In genomic region chr1:154276797-154277196, GRCh38 we compare ENCODE assay signal across 11 cellular contexts. TPM values are rescaled to one million over a fixed set of nuclear protein-coding genes. Genes with fewer than 3 reads are reported as not detected.
A peak's percentile ranks its signal among the peaks of the same experiment; 100 is the strongest.
DNase-seq lines count a peak whose midpoint lies in the region; ATAC-seq and TF ChIP-seq lines count a peak whose summit lies in the region.
"Had no signal": no experiment of that assay in that cellular context is flagged by ENCODE, and none has a peak within 500 bp of the region (broad histone marks: within the 10 kb centered on the region; RNA-seq: fewer than 3 reads in every experiment).

No MANE protein-coding gene starts in this region.

- peaks cover 0 to 1% (median 0%) of the 10 kb centered on the region in 8 donors for H3K9me3 Mint-ChIP-seq in CD4-positive, alpha-beta memory T cell

- peaks cover 21% of the 10 kb centered on the region for H3K4me1 ChIP-seq in CD4-positive, alpha-beta memory T cell (ENCODE audit: insufficient read depth, low read length)

- peaks cover 16 to 30% (median 24%) of the 10 kb centered on the region in 4 donors for H3K4me1 Mint-ChIP-seq in CD4-positive, alpha-beta memory T cell

- DNase-seq in CD4-positive, alpha-beta memory T cell, result peak in 4 of 5 donors; percentile 29 to 39 (median 33)
- DNase-seq in GM20000 (ENCODE audit: low spot score), result no peak
- DNase-seq in WERI-Rb-1, result peak; percentile 68
- DNase-seq in foreskin fibroblast, result no peak
- DNase-seq in AG20443 (ENCODE audit: low spot score), result no peak
- DNase-seq in substantia nigra (lab: John Stamatoyannopoulos, UW), result no peak
- DNase-seq: NCI-H146, T1000, upper lobe of left lung had no signal

- no peak overlapping the region for H3K4me3 Mint-ChIP-seq in CD4-positive, alpha-beta memory T cell

- intact Hi-C loops in CD4-positive, alpha-beta memory T cell (cut with micrococcal nuclease), result no loop called here

- peak; percentile 13 for TF ChIP-seq CTCF in GM20000 (IDR thresholded peaks at IDR 0.05; ENCODE audit: extremely low read depth, missing control alignments)
- peak; percentile 77 for TF ChIP-seq CTCF in WERI-Rb-1 (IDR thresholded peaks at IDR 0.05; ENCODE audit: low read depth, low read length)
- TF ChIP-seq CTCF in foreskin fibroblast (IDR thresholded peaks at IDR 0.05; ENCODE audit: low read depth, low read length), result peak; percentile 7

- peaks cover 20 to 34% of the 10 kb centered on the region in 2 donors for H3K36me3 Mint-ChIP-seq in CD4-positive, alpha-beta memory T cell

- POLR2A ChIA-PET in CD4-positive, alpha-beta memory T cell (lab: Charles Lee; ENCODE audit: partially characterized antibody), result interaction anchor here (0.6 to 1.1 kb wide), 3 partner anchors 68 to 160 kb away, joined by 3 read pairs; no protein-coding TSS in a partner anchor

- no peak overlapping the region for H3K27ac ChIP-seq in CD4-positive, alpha-beta memory T cell (ENCODE audit: low read depth, low read length)
- H3K27ac ChIP-seq in WERI-Rb-1 (no peak overlapping the region), substantia nigra (ENCODE audit: low read depth, low read length, poor library complexity, severe bottlenecking) (no peak overlapping the region)
- H3K27ac ChIP-seq: upper lobe of left lung had no signal

- H3K27me3 Mint-ChIP-seq in CD4-positive, alpha-beta memory T cell, result no peaks in the 10 kb centered on the region

- ATAC-seq in HG03108 (IDR thresholded peaks at IDR 0.05; ENCODE audit: unreplicated experiment), result no peak
- no peak for ATAC-seq in HG03097 (IDR thresholded peaks at IDR 0.05; ENCODE audit: low FRiP score, unreplicated experiment)

- no peak overlapping the region for H3K4me3 ChIP-seq in CD4-positive, alpha-beta memory T cell (ENCODE audit: low read length in 2 of 2)
- H3K4me3 ChIP-seq in WERI-Rb-1 (ENCODE audit: low read depth, low read length) (no peak overlapping the region), foreskin fibroblast (ENCODE audit: low read depth in 1 of 2, low read length in 2 of 2) (no peak overlapping the region)
- H3K4me3 ChIP-seq: upper lobe of left lung had no signal

- CTCF ChIA-PET in CD4-positive, alpha-beta memory T cell (lab: Charles Lee; ENCODE audit: partially characterized antibody), result interaction anchor here (0.9 to 3.2 kb wide), 12 partner anchors 48 to 279 kb away, joined by 3 to 46 read pairs (median 3); partner anchors contain the start of gene ATP8B2

- H3K9me3 ChIP-seq in CD4-positive, alpha-beta memory T cell (ENCODE audit: control insufficient read depth in 1 of 2, low read length in 2 of 2), result no peaks in the 10 kb centered on the region
- H3K9me3 ChIP-seq in WERI-Rb-1 (ENCODE audit: severe bottlenecking), result no peaks in the 10 kb centered on the region
- H3K9me3 ChIP-seq: upper lobe of left lung had no signal

- no peaks in the 10 kb centered on the region for H3K27me3 ChIP-seq in CD4-positive, alpha-beta memory T cell (ENCODE audit: insufficient read depth, low read length)
- no peaks in the 10 kb centered on the region for H3K27me3 ChIP-seq in WERI-Rb-1 (ENCODE audit: insufficient read depth, low read depth, severe bottlenecking)
- H3K27me3 ChIP-seq: upper lobe of left lung had no signal

- no peak overlapping the region for H3K27ac Mint-ChIP-seq in CD4-positive, alpha-beta memory T cell

- peaks cover 15% of the 10 kb centered on the region for H3K36me3 ChIP-seq in CD4-positive, alpha-beta memory T cell (ENCODE audit: insufficient read depth, low read length)
- peaks cover 37% of the 10 kb centered on the region for H3K36me3 ChIP-seq in WERI-Rb-1

RNA-seq across cellular contexts. Expression of gene HAX1, which starts 4.4 kb away (rescaled TPM):
- 100 to 1,000 TPM; 110 to 121 TPM for total RNA-seq in CD4-positive, alpha-beta memory T cell
- 100 to 1,000 TPM; 167 to 259 TPM for polyA plus RNA-seq in CD4-positive, alpha-beta memory T cell

RNA-seq across cellular contexts. Expression of gene AQP10, which starts 44.1 kb away (rescaled TPM):
- not detected for total RNA-seq in CD4-positive, alpha-beta memory T cell
- not detected for polyA plus RNA-seq in CD4-positive, alpha-beta memory T cell

RNA-seq across cellular contexts. Expression of gene ATP8B2, which starts 48.5 kb away (rescaled TPM):
- total RNA-seq in CD4-positive, alpha-beta memory T cell, result 100 to 1,000 TPM; 186 TPM
- 10 to 100 TPM; 53.5 to 95.4 TPM for polyA plus RNA-seq in CD4-positive, alpha-beta memory T cell

RNA-seq across cellular contexts. Expression of gene UBAP2L, which starts 56.0 kb away (rescaled TPM):
- 100 to 1,000 TPM; 180 to 189 TPM for total RNA-seq in CD4-positive, alpha-beta memory T cell
- polyA plus RNA-seq in CD4-positive, alpha-beta memory T cell, result 10 to 100 TPM; 33.5 to 74.5 TPM

Comparison
In these comparisons a context has a peak if more than half of its experiments do, and no peak if none do; other contexts are left out.
1. DNase-seq: peak in CD4-positive, alpha-beta memory T cell (4 of 5) and WERI-Rb-1 (single experiment); none in GM20000 (single experiment), foreskin fibroblast (0 of 2), AG20443 (single experiment) and substantia nigra (0 of 49).
2. CTCF ChIP-seq: peak in every context shown above with its lines; median percentile 77 in WERI-Rb-1; 13 in GM20000; 7 in foreskin fibroblast.